1 cellular context compared by ENCODE assay signal in the genomic region with DNA sequence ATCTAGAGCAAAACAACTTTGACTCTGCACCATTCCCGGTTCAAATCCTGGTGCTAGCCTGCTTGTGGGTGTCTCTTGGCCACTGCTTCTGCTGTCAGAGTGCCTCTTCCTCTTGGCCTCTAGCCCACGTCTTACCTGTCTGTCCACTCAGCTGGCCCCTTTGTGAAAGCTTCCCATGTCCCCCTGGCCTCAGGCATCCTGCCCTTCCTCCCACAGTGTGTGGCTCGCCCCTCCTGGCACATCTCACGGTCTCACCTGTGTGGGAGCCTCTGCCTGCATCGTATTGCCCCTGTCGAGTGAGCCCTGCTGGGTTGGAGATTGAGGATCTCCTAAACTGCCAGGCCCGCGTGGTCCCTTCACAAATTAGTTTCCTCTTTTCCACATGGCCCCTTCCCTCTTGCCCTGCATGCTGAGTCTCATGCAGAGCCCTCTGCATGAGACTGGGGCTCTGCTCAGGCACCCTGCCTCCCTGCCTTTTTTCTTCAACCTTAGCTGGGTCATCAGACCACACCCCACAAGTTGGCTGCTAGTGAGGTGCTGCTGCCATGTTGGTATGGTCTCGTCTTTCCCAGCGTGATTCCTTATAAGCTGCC.
TF ChIP-seq lines count a peak whose summit lies in the region.

No MANE protein-coding gene starts in this region.

TF ChIP-seq in HepG2, 621 proteins besides CTCF, POLR2A, EP300 and RAD21 (continued from another document):
- TF ChIP-seq, protein P1, sequence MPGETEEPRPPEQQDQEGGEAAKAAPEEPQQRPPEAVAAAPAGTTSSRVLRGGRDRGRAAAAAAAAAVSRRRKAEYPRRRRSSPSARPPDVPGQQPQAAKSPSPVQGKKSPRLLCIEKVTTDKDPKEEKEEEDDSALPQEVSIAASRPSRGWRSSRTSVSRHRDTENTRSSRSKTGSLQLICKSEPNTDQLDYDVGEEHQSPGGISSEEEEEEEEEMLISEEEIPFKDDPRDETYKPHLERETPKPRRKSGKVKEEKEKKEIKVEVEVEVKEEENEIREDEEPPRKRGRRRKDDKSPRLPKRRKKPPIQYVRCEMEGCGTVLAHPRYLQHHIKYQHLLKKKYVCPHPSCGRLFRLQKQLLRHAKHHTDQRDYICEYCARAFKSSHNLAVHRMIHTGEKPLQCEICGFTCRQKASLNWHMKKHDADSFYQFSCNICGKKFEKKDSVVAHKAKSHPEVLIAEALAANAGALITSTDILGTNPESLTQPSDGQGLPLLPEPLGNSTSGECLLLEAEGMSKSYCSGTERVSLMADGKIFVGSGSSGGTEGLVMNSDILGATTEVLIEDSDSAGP (CRISPR knock-in tag; IDR thresholded peaks at IDR 0.05; ENCODE audit: borderline replicate concordance), result no peak
- no peak for TF ChIP-seq SIX1 (CRISPR knock-in tag; IDR thresholded peaks at IDR 0.05; ENCODE audit: borderline replicate concordance)
- no peak for TF ChIP-seq HNRNPUL1 (IDR thresholded peaks at IDR 0.05; ENCODE audit: low read depth, low read length)
- TF ChIP-seq NR1H2 (CRISPR knock-in tag; IDR thresholded peaks at IDR 0.05; ENCODE audit: borderline replicate concordance, low read depth), result no peak
